In genomic region chr11:72821221-72821919, GRCh38 we compare ENCODE assay signal across 8 cellular contexts. TPM values are rescaled to one million over a fixed set of nuclear protein-coding genes. Genes with fewer than 3 reads are reported as not detected.
DNase-seq lines count a peak whose midpoint lies in the region; ATAC-seq and TF ChIP-seq lines count a peak whose summit lies in the region.

No MANE protein-coding gene starts in this region.

- H3K4me2 ChIP-seq in GM23248 (ENCODE audit: unreplicated experiment) = peak overlapping the region; percentile 68

- H3K4me3 ChIP-seq in GM23248 = peak overlapping the region; percentile 68
- H3K4me3 ChIP-seq in gastrocnemius medialis = peak overlapping the region; percentile 53 to 69 (median 66)

- ATAC-seq in left ventricle myocardium superior (peak; percentile 4), gastrocnemius medialis (peak in 1 of 2 donors; percentile 5), GM19328 (IDR thresholded peaks at IDR 0.05; ENCODE audit: unreplicated experiment) (no peak)

- H3F3A ChIP-seq in GM23248 (ENCODE audit: insufficient read depth) = no peaks in the 10 kb centered on the region

- H3K9me3 ChIP-seq in GM23248 (ENCODE audit: low read depth) = no peaks in the 10 kb centered on the region
- no peaks in the 10 kb centered on the region for H3K9me3 ChIP-seq in gastrocnemius medialis

- H3K36me3 ChIP-seq in GM23248 (ENCODE audit: low read depth) (no peaks in the 10 kb centered on the region; the same call in 1 of the 2 replicates), gastrocnemius medialis (no peaks in the 10 kb centered on the region)

- in situ Hi-C loops in GM23248 (cut with MboI) (no loop called here), gastrocnemius medialis (cut with MboI; ENCODE audit: low sequenced_read_pairs in 4 of 4) (no loop called here)

- DNase-seq in GM23248 (no peak), SHP77 treated with DMSO at 0.1 percent for 48 hours (lab: John Stamatoyannopoulos, UW) (peak; percentile 27), left ventricle myocardium superior (no peak), gastrocnemius medialis (no peak), EL (no peak), HuH-7 (ENCODE audit: low spot score) (no peak), NK-92 (lab: John Stamatoyannopoulos, UW; ENCODE audit: unreplicated experiment) (no peak)

- no peaks in the 10 kb centered on the region for H3K27me3 ChIP-seq in GM23248 (replicated peaks; ENCODE audit: insufficient read depth)
- no peaks in the 10 kb centered on the region for H3K27me3 ChIP-seq in gastrocnemius medialis

- no peak for TF ChIP-seq POLR2A in gastrocnemius medialis (IDR thresholded peaks at IDR 0.05)

- 46 to 61% methylated on average over 36 to 50 of the region's 50 CpGs for WGBS in GM23248 (ENCODE audit: low coverage in 1 of 2, low lambda C conversion rate in 2 of 2, missing lambda C conversion rate in 2 of 2), 2 experiments

- H2AFZ ChIP-seq in GM23248 = peak overlapping the region; percentile 65

- H3K27ac ChIP-seq in GM23248 = no peak overlapping the region
- H3K27ac ChIP-seq in gastrocnemius medialis = peak overlapping the region; percentile 73 to 81 (median 76)

- no peaks in the 10 kb centered on the region for H4K20me1 ChIP-seq in GM23248 (ENCODE audit: insufficient read depth)

- no peaks in the 10 kb centered on the region for H3K79me2 ChIP-seq in GM23248 (ENCODE audit: insufficient read depth)

- H3K9ac ChIP-seq in GM23248 = peak overlapping the region; percentile 44; the same call in 1 of the 2 replicates

- no peak for TF ChIP-seq CTCF in gastrocnemius medialis (IDR thresholded peaks at IDR 0.05 in 4 of 5, conservative IDR thresholded peaks at IDR 0.05 in 1 of 5)

- intact Hi-C loops in left ventricle myocardium superior (cut with micrococcal nuclease) = no loop called here
- intact Hi-C loops in gastrocnemius medialis (cut with DNase I; ENCODE audit: low total_unique reads) = loop anchor here (10.0 kb wide), 1 partner anchor 387 kb away; the partner anchor contains the start of gene CLPB

- peaks cover 1% of the 10 kb centered on the region; the same call in 1 of the 2 replicates for H3K4me1 ChIP-seq in GM23248 (ENCODE audit: insufficient read depth)
- H3K4me1 ChIP-seq in gastrocnemius medialis = peaks cover 5 to 9% of the 10 kb centered on the region in 2 donors

- H3K9me2 ChIP-seq in GM23248 (ENCODE audit: insufficient read depth) = no peaks in the 10 kb centered on the region

RNA-seq across cellular contexts. Expression of gene ATG16L2, which starts 7.2 kb away (rescaled TPM):
- 14.3 and 45.4 TPM in 2 replicates for total RNA-seq in GM23248 (2014; rRNA removed; shearing (Covaris generic))
- polyA plus RNA-seq in GM23248 (2016; fragmentation: Nextera tagmentation; extraction: Ambion mirVana) = 9.7 and 12.3 TPM in 2 replicates
- total RNA-seq in left ventricle myocardium superior (16.3 TPM), gastrocnemius medialis (1 to 10 TPM; 3.1 to 8.1 (median 4.3) TPM)

RNA-seq across cellular contexts. Expression of gene STARD10, which starts 27.5 kb away (rescaled TPM):
- 5.7 and 14.7 TPM in 2 replicates for total RNA-seq in GM23248 (2014; rRNA removed; shearing (Covaris generic))
- 6.6 and 8.7 TPM in 2 replicates for polyA plus RNA-seq in GM23248 (2016; fragmentation: Nextera tagmentation; extraction: Ambion mirVana)
- total RNA-seq in left ventricle myocardium superior (102 TPM), gastrocnemius medialis (100 to 1,000 TPM in 1 of 4 donors, 10 to 100 TPM in 3; 39.1 to 103 (median 71.1) TPM)
